In genomic region chr6:42009844-42010184, GRCh38 we compare ENCODE assay signal across 13 cellular contexts. TPM values are rescaled to one million over a fixed set of nuclear protein-coding genes. Genes with fewer than 3 reads are reported as not detected.
DNase-seq lines count a peak whose midpoint lies in the region; ATAC-seq and TF ChIP-seq lines count a peak whose summit lies in the region.
"Had no signal": no experiment of that assay in that cellular context is flagged by ENCODE, and none has a peak within 500 bp of the region (broad histone marks: within the 10 kb centered on the region; RNA-seq: fewer than 3 reads in every experiment).

No MANE protein-coding gene starts in this region.

- peaks cover 17% of the 10 kb centered on the region for H3K36me3 Mint-ChIP-seq in activated naive CD8-positive, alpha-beta T cell treated with anti-CD3 and anti-CD28 coated beads, Interleukin-2, amount 10 ng/mL, durations not matched to agents 7 days and 5 days

- no peak overlapping the region for H2AFZ ChIP-seq in DND-41 (ENCODE audit: low read depth, low read length)
- peak overlapping the region; percentile 64 for H2AFZ ChIP-seq in IMR-90 (replicated peaks; ENCODE audit: low read length, poor library complexity)
- H2AFZ ChIP-seq in neuron (ENCODE audit: low read depth, low read length): peak overlapping the region; percentile 50
- H2AFZ ChIP-seq: parathyroid adenoma had no signal

- no peak overlapping the region for H4K91ac ChIP-seq in IMR-90 (ENCODE audit: insufficient read depth, low read depth, low read length)

- no peaks in the 10 kb centered on the region for H3K9me3 ChIP-seq in DND-41 (ENCODE audit: insufficient read depth, low read length, severe bottlenecking)
- no peaks in the 10 kb centered on the region for H3K9me3 ChIP-seq in IMR-90 (ENCODE audit: control insufficient read depth, insufficient read depth, low read length)
- H3K9me3 ChIP-seq in neuron (ENCODE audit: low read length): no peaks in the 10 kb centered on the region
- H3K9me3 ChIP-seq in colonic mucosa: no peaks in the 10 kb centered on the region
- H3K9me3 ChIP-seq: gastroesophageal sphincter had no signal

- DNase-seq in DND-41 (no peak), IMR-90 (no peak), DMS153 (lab: John Stamatoyannopoulos, UW) (no peak), activated gamma-delta T cell (lab: John Stamatoyannopoulos, UW) (no peak), colonic mucosa (no peak), NCI-H748 (lab: John Stamatoyannopoulos, UW; ENCODE audit: unreplicated experiment) (no peak)
- no peak for DNase-seq in activated naive CD8-positive, alpha-beta T cell treated with anti-CD3 and anti-CD28 coated beads, Interleukin-2, amount 10 ng/mL, durations not matched to agents 7 days and 5 days
- DNase-seq: DMS79 treated with DMSO at 0.1 percent for 48 hours; NCI-H446 treated with DMSO at 0.1 percent for 48 hours; stimulated activated CD4-positive, alpha-beta T cell treated with anti-CD3 and anti-CD28 coated beads, Interleukin-2, amount 100 ng/mL, for 24 hours had no signal

- H3K4me3 Mint-ChIP-seq in activated naive CD8-positive, alpha-beta T cell treated with anti-CD3 and anti-CD28 coated beads, Interleukin-2, amount 10 ng/mL, durations not matched to agents 7 days and 5 days: peak overlapping the region; percentile 85

- H2BK5ac ChIP-seq in IMR-90 (ENCODE audit: low read depth, low read length, poor library complexity, severe bottlenecking): no peak overlapping the region

- no peak overlapping the region for H2BK15ac ChIP-seq in IMR-90 (ENCODE audit: low read depth, low read length)

- intact Hi-C loops in IMR-90 (cut with micrococcal nuclease): no loop called here
- intact Hi-C loops in colonic mucosa (cut with DNase I): no loop called here

- H3K4me3 ChIP-seq in DND-41 (ENCODE audit: low read depth in 1 of 2, low read length in 2 of 2): peak overlapping the region in 1 of 2 experiments; percentile 35; a peak in 2 of 4 replicates
- H3K4me3 ChIP-seq in IMR-90 (ENCODE audit: insufficient read depth, low read depth, low read length): no peak overlapping the region
- no peak overlapping the region for H3K4me3 ChIP-seq in neuron (ENCODE audit: low read length)
- no peak overlapping the region for H3K4me3 ChIP-seq in colonic mucosa
- H3K4me3 ChIP-seq: gastroesophageal sphincter had no signal

- H2BK20ac ChIP-seq in IMR-90 (ENCODE audit: low read depth, low read length): no peak overlapping the region

- TF ChIP-seq CTCF in DND-41 (IDR thresholded peaks at IDR 0.05; ENCODE audit: borderline replicate concordance, extremely low read depth, low read length, poor library complexity, severe bottlenecking): no peak
- no peak for TF ChIP-seq CTCF in IMR-90 (conservative IDR thresholded peaks at IDR 0.05; ENCODE audit: low read depth, low read length)
- no peak for TF ChIP-seq CTCF in colonic mucosa (IDR thresholded peaks at IDR 0.05)

- peak overlapping the region; percentile 30; the same call in 1 of the 2 replicates for H3K14ac ChIP-seq in IMR-90 (replicated peaks; ENCODE audit: low read depth, low read length)

- H2AK9ac ChIP-seq in IMR-90 (replicated peaks; ENCODE audit: low read depth, low read length, poor library complexity): no peak overlapping the region

- CTCF ChIA-PET in IMR-90 (lab: Yijun Ruan, JAX): no interaction called here

- ATAC-seq in DND-41 (ENCODE audit: insufficient read depth, low read depth) (peak; percentile 0; the same call in 1 of the 3 replicates), IMR-90 (ENCODE audit: low read depth) (no peak)
- ATAC-seq in activated naive CD8-positive, alpha-beta T cell treated with anti-CD3 and anti-CD28 coated beads, Interleukin-2, amount 10 ng/mL, durations not matched to agents 7 days and 5 days (ENCODE audit: low read depth): peak; percentile 4
- ATAC-seq: gastroesophageal sphincter had no signal

- H3K56ac ChIP-seq in IMR-90 (ENCODE audit: extremely low read depth, insufficient read depth, low read length): no peak overlapping the region

- no peak overlapping the region for H3K18ac ChIP-seq in IMR-90 (ENCODE audit: low read depth, low read length)

- in situ Hi-C loops in IMR-90 (cut with MboI; ENCODE audit: low sequenced_read_pairs): no loop called here

- H3K9me3 Mint-ChIP-seq in activated naive CD8-positive, alpha-beta T cell treated with anti-CD3 and anti-CD28 coated beads, Interleukin-2, amount 10 ng/mL, durations not matched to agents 7 days and 5 days: peaks cover 1% of the 10 kb centered on the region

- H3K4me2 ChIP-seq in DND-41 (ENCODE audit: insufficient read depth, low read length): peak overlapping the region; percentile 51
- H3K4me2 ChIP-seq in IMR-90 (ENCODE audit: low read depth, low read length): no peak overlapping the region

- no TSS peak for BruUV-seq in IMR-90 (replicated peaks; lab: Mats Ljungman, UMichigan)

- POLR2A ChIA-PET in IMR-90 (lab: Charles Lee; ENCODE audit: unreplicated experiment): no interaction called here
- POLR2A ChIA-PET in activated naive CD8-positive, alpha-beta T cell treated with anti-CD3 and anti-CD28 coated beads, Interleukin-2, amount 10 ng/mL, durations not matched to agents 7 days and 5 days (lab: Charles Lee): interaction anchor here (1.3 to 4.2 kb wide), 7 partner anchors 12 to 74 kb away, joined by 4 to 38 read pairs (median 7); partner anchors contain the start of gene CCND3

- H3K23ac ChIP-seq in IMR-90 (ENCODE audit: low read depth, low read length): peak overlapping the region; percentile 15; the same call in 1 of the 2 replicates

- H3K9ac ChIP-seq in DND-41 (ENCODE audit: low read depth, low read length): peak overlapping the region; percentile 62
- no peak overlapping the region for H3K9ac ChIP-seq in IMR-90 (ENCODE audit: low read depth, low read length)
- H3K9ac ChIP-seq in colonic mucosa (ENCODE audit: low read depth in 2 of 2, low read length in 2 of 2): no peak overlapping the region
- H3K9ac ChIP-seq: parathyroid adenoma had no signal

- H3K79me1 ChIP-seq in IMR-90 (ENCODE audit: low read depth in 1 of 2, low read length in 2 of 2): no peaks in the 10 kb centered on the region

- H3K27me3 ChIP-seq in DND-41 (ENCODE audit: insufficient read depth, low read length, poor library complexity) (no peaks in the 10 kb centered on the region), IMR-90 (ENCODE audit: control insufficient read depth, insufficient read depth, low read length) (no peaks in the 10 kb centered on the region), neuron (ENCODE audit: insufficient read depth, low read length) (no peaks in the 10 kb centered on the region), colonic mucosa (no peaks in the 10 kb centered on the region)
- H3K27me3 ChIP-seq: gastroesophageal sphincter had no signal

- no peak overlapping the region for H2BK120ac ChIP-seq in IMR-90 (ENCODE audit: low read depth, low read length)

- no peak for TF ChIP-seq RAD21 in IMR-90 (IDR thresholded peaks at IDR 0.05; ENCODE audit: low read length)

- no peaks in the 10 kb centered on the region for H3K27me3 Mint-ChIP-seq in activated naive CD8-positive, alpha-beta T cell treated with anti-CD3 and anti-CD28 coated beads, Interleukin-2, amount 10 ng/mL, durations not matched to agents 7 days and 5 days

- peaks cover 78% of the 10 kb centered on the region for H3K79me2 ChIP-seq in DND-41 (ENCODE audit: insufficient read depth, low read length)
- H3K79me2 ChIP-seq: parathyroid adenoma had no signal

- no peak overlapping the region for H4K5ac ChIP-seq in IMR-90 (ENCODE audit: low read depth, low read length)

- H4K20me1 ChIP-seq in DND-41 (ENCODE audit: insufficient read depth, low read length) (no peaks in the 10 kb centered on the region), IMR-90 (ENCODE audit: insufficient read depth, low read length) (no peaks in the 10 kb centered on the region)

- dilution Hi-C loops in IMR-90 (cut with HindIII; ENCODE audit: low sequenced_read_pairs, unreplicated experiment): no loop called here

- no peak overlapping the region for H2AK5ac ChIP-seq in IMR-90 (ENCODE audit: low read depth, low read length)

- no peaks in the 10 kb centered on the region for H3K9me1 ChIP-seq in IMR-90 (ENCODE audit: insufficient read depth, low read length)

- H3K27ac ChIP-seq in DND-41 (ENCODE audit: low read length) (peak overlapping the region; percentile 96), IMR-90 (ENCODE audit: insufficient read depth, low read length) (no peak overlapping the region), colonic mucosa (no peak overlapping the region)
- H3K27ac ChIP-seq: gastroesophageal sphincter, parathyroid adenoma had no signal

- no peak overlapping the region for H3K4ac ChIP-seq in IMR-90 (ENCODE audit: low read depth, low read length)

- H3K27ac Mint-ChIP-seq in activated naive CD8-positive, alpha-beta T cell treated with anti-CD3 and anti-CD28 coated beads, Interleukin-2, amount 10 ng/mL, durations not matched to agents 7 days and 5 days: peak overlapping the region; percentile 98

- H3K36me3 ChIP-seq in DND-41 (ENCODE audit: insufficient read depth, low read length): peaks cover 5% of the 10 kb centered on the region; the same call in 1 of the 2 replicates
- no peaks in the 10 kb centered on the region for H3K36me3 ChIP-seq in IMR-90 (ENCODE audit: control insufficient read depth, insufficient read depth, low read length)
- H3K36me3 ChIP-seq in neuron (ENCODE audit: insufficient read depth, low read length): no peaks in the 10 kb centered on the region
- H3K36me3 ChIP-seq in colonic mucosa: no peaks in the 10 kb centered on the region

- peaks cover 67% of the 10 kb centered on the region for H3K4me1 Mint-ChIP-seq in activated naive CD8-positive, alpha-beta T cell treated with anti-CD3 and anti-CD28 coated beads, Interleukin-2, amount 10 ng/mL, durations not matched to agents 7 days and 5 days

- H4K8ac ChIP-seq in IMR-90 (ENCODE audit: low read depth in 2 of 2, low read length in 2 of 2): no peak overlapping the region

- H3K4me1 ChIP-seq in DND-41 (ENCODE audit: insufficient read depth, low read length) (peaks cover 93% of the 10 kb centered on the region), IMR-90 (ENCODE audit: control insufficient read depth, insufficient read depth, low read length) (peaks cover 6% of the 10 kb centered on the region), neuron (ENCODE audit: insufficient read depth, low read length) (peaks cover 11% of the 10 kb centered on the region), colonic mucosa (no peaks in the 10 kb centered on the region)

- TF ChIP-seq POLR2A in IMR-90 (IDR thresholded peaks at IDR 0.05; ENCODE audit: low read depth, low read length): no peak

TF ChIP-seq in IMR-90, 13 proteins besides CTCF, POLR2A, EP300 and RAD21 (continues in another document):
- TF ChIP-seq SMC3 (IDR thresholded peaks at IDR 0.05; ENCODE audit: low read depth, low read length): no peak
- TF ChIP-seq MAZ (IDR thresholded peaks at IDR 0.05; ENCODE audit: borderline replicate concordance, low read depth, low read length): no peak

RNA-seq across cellular contexts. Expression of gene TAF8, which starts 40.5 kb away (rescaled TPM):
- total RNA-seq in IMR-90 (2012; rRNA removed): 19.7 and 22.8 TPM in 2 replicates
- 14.3 and 21.0 TPM in 2 replicates for polyA plus RNA-seq in IMR-90 (2012; rRNA removed)
- 10.0 and 13.9 TPM in 2 replicates for polyA plus RNA-seq in IMR-90 (2012; cell fraction: cytosol; rRNA removed)
- polyA plus RNA-seq in IMR-90 (2012; cell fraction: nucleus; rRNA removed; ENCODE audit: low replicate concordance): 15.2 and 21.3 TPM in 2 replicates
- total RNA-seq in activated naive CD8-positive, alpha-beta T cell treated with anti-CD3 and anti-CD28 coated beads, Interleukin-2, amount 10 ng/mL, durations not matched to agents 7 days and 5 days: 10 to 100 TPM; 46.2 to 50.4 TPM
- 10 to 100 TPM; 20.5 to 21.2 TPM for total RNA-seq in colonic mucosa
